ENCODE assay signal across 8 cellular contexts in genomic region chr17:44200478-44201155, GRCh38. TPM values are rescaled to one million over a fixed set of nuclear protein-coding genes. Genes with fewer than 3 reads are reported as not detected.
DNase-seq lines count a peak whose midpoint lies in the region; ATAC-seq, FAIRE-seq and TF ChIP-seq lines count a peak whose summit lies in the region.

No MANE protein-coding gene starts in this region.

- FAIRE-seq in GM18507 (lab: Jason Lieb, UNC) (peak; percentile 18), HepG2 (lab: Jason Lieb, UNC) (peak; percentile 4)

- peak overlapping the region; percentile 28; the same call in 1 of the 2 replicates for H2BK120ac ChIP-seq in IMR-90 (ENCODE audit: low read depth, low read length)

- peak overlapping the region; percentile 97 to 99 for H4K8ac ChIP-seq in IMR-90 (ENCODE audit: low read depth in 2 of 2, low read length in 2 of 2)

- peak overlapping the region; percentile 91 for H2BK5ac ChIP-seq in IMR-90 (ENCODE audit: low read depth, low read length, poor library complexity, severe bottlenecking)

- H2BK20ac ChIP-seq in IMR-90 (ENCODE audit: low read depth, low read length) = no peak overlapping the region

- H3K18ac ChIP-seq in IMR-90 (ENCODE audit: low read depth, low read length) = peak overlapping the region; percentile 82

- H3K4me3 ChIP-seq in IMR-90 (ENCODE audit: insufficient read depth, low read depth, low read length) (peak overlapping the region; percentile 85), astrocyte of the cerebellum (ENCODE audit: low read depth, low read length) (peak overlapping the region; percentile 76), HepG2 (replicated peaks in 1 of 3; ENCODE audit: insufficient read depth in 1 of 3, low read depth in 2 of 3, low read length in 3 of 3) (peak overlapping the region; percentile 89 to 94 (median 91)), tibial nerve (peak overlapping the region; percentile 68 to 96 (median 88))

- H3K27ac ChIP-seq in IMR-90 (ENCODE audit: insufficient read depth, low read length) (peak overlapping the region; percentile 98), HepG2 (ENCODE audit: extremely low read length, insufficient read depth, low read length) (peak overlapping the region; percentile 95), tibial nerve (peak overlapping the region; percentile 95 to 99 (median 98))

- peaks cover 15 to 48% of the 10 kb centered on the region in 2 experiments; a peak in 3 of 4 replicates for H3K79me1 ChIP-seq in IMR-90 (ENCODE audit: low read depth in 1 of 2, low read length in 2 of 2)

- in situ Hi-C loops in IMR-90 (cut with MboI; ENCODE audit: low sequenced_read_pairs) (loop anchor here (25.0 kb wide), 2 partner anchors 312 to 437 kb away; partner anchors contain the start of gene GPATCH8), astrocyte of the cerebellum (cut with HindIII; ENCODE audit: low sequenced_read_pairs) (loop anchor here (10.0 kb wide), 1 partner anchor 54 kb away; no protein-coding TSS in a partner anchor), HepG2 (cut with HindIII; ENCODE audit: extremely low pct_ligation_motif_present, low pct_unique_long_range_greater_than_20kb) (no loop called here)

- H3K79me2 ChIP-seq in HepG2 (ENCODE audit: insufficient read depth, low read length) = peaks cover 19% of the 10 kb centered on the region

- H3K4me1 ChIP-seq in IMR-90 (ENCODE audit: control insufficient read depth, insufficient read depth, low read length) (peaks cover 22% of the 10 kb centered on the region), HepG2 (ENCODE audit: insufficient read depth, low read length) (peaks cover 39% of the 10 kb centered on the region), tibial nerve (peaks cover 0 to 59% (median 13%) of the 10 kb centered on the region in 4 donors)

- H3K9me3 ChIP-seq in IMR-90 (ENCODE audit: control insufficient read depth, insufficient read depth, low read length) (no peaks in the 10 kb centered on the region), HepG2 (ENCODE audit: low read length) (no peaks in the 10 kb centered on the region), tibial nerve (no peaks in the 10 kb centered on the region)

- TF ChIP-seq EP300 in HepG2 (IDR thresholded peaks at IDR 0.05; ENCODE audit: low read depth in 2 of 2, low read length in 2 of 2) = no peak
- TF ChIP-seq EP300 in HepG2 (CRISPR knock-in tag; IDR thresholded peaks at IDR 0.05; ENCODE audit: borderline replicate concordance) = no peak
- TF ChIP-seq EP300 in tibial nerve (IDR thresholded peaks at IDR 0.05) = no peak

- H3K4ac ChIP-seq in IMR-90 (ENCODE audit: low read depth, low read length) = peak overlapping the region; percentile 89

- peak overlapping the region; percentile 99 for H4K5ac ChIP-seq in IMR-90 (ENCODE audit: low read depth, low read length)

- peak overlapping the region; percentile 98 for H2AK5ac ChIP-seq in IMR-90 (ENCODE audit: low read depth, low read length)

- H2AFZ ChIP-seq in IMR-90 (replicated peaks; ENCODE audit: low read length, poor library complexity) (peak overlapping the region; percentile 95), HepG2 (ENCODE audit: low read length) (no peak overlapping the region)

- ATAC-seq in IMR-90 (ENCODE audit: low read depth) = no peak
- peak; percentile 69 for ATAC-seq in HepG2
- no peak for ATAC-seq in GM21390 (IDR thresholded peaks at IDR 0.05; ENCODE audit: unreplicated experiment)
- ATAC-seq in GM18907 (IDR thresholded peaks at IDR 0.05; ENCODE audit: unreplicated experiment) = no peak

- intact Hi-C loops in IMR-90 (cut with micrococcal nuclease) (loop anchor here (5.0 kb wide), 3 partner anchors 127 to 322 kb away; partner anchors contain the start of gene GRN), HepG2 (cut with micrococcal nuclease; ENCODE audit: unreplicated experiment) (loop anchor here (5.0 kb wide), 1 partner anchor 127 kb away; no protein-coding TSS in a partner anchor)

- 10% methylated on average over 17 of the region's 36 CpGs; no CpG with 5 or more reads in 1 of the 2 experiments for WGBS in IMR-90 (ENCODE audit: extremely low coverage in 2 of 2, insufficient read length in 1 of 2), 2 experiments
- 5% methylated on average over 16 of the region's 36 CpGs for WGBS in HepG2 (ENCODE audit: low lambda C conversion rate)
- WGBS in tibial nerve, 2 donors = 6 to 12% methylated on average over 17 to 34 of the region's 36 CpGs

- no peak; the same call in 1 of the 2 replicates for TF ChIP-seq POLR2A in IMR-90 (IDR thresholded peaks at IDR 0.05; ENCODE audit: low read depth, low read length)
- TF ChIP-seq POLR2A in HepG2 (IDR thresholded peaks at IDR 0.05; ENCODE audit: insufficient read depth in 1 of 2, low read depth in 2 of 2, low read length in 2 of 2) = peak; percentile 74 to 78
- TF ChIP-seq POLR2A in tibial nerve (IDR thresholded peaks at IDR 0.05) = no peak

- no TSS peak for BruUV-seq in IMR-90 (replicated peaks; lab: Mats Ljungman, UMichigan)
- TSS peak; percentile 89 for BruUV-seq in HepG2 (replicated peaks; lab: Mats Ljungman, UMichigan)

- H3K9me1 ChIP-seq in IMR-90 (ENCODE audit: insufficient read depth, low read length) = peaks cover 20% of the 10 kb centered on the region

- peak overlapping the region; percentile 85 for H3K14ac ChIP-seq in IMR-90 (replicated peaks; ENCODE audit: low read depth, low read length)

- H4K20me1 ChIP-seq in IMR-90 (ENCODE audit: insufficient read depth, low read length) = peaks cover 9% of the 10 kb centered on the region; the same call in 1 of the 2 replicates
- 0 out of 2 replicates have a peak, but pooled peaks cover 7% of the 10 kb centered on the region for H4K20me1 ChIP-seq in HepG2 (ENCODE audit: insufficient read depth, low read length)

- peaks cover 16% of the 10 kb centered on the region for H3K36me3 ChIP-seq in IMR-90 (ENCODE audit: control insufficient read depth, insufficient read depth, low read length)
- peaks cover 3 to 17% of the 10 kb centered on the region in 2 experiments for H3K36me3 ChIP-seq in HepG2 (replicated peaks in 1 of 2; ENCODE audit: control insufficient read depth in 1 of 2, insufficient read depth in 2 of 2, low read length in 2 of 2)
- H3K36me3 ChIP-seq in tibial nerve = peaks cover 0 to 19% (median 0%) of the 10 kb centered on the region in 3 donors

- H3K56ac ChIP-seq in IMR-90 (ENCODE audit: extremely low read depth, insufficient read depth, low read length) = peak overlapping the region; percentile 52

- POLR2A ChIA-PET in IMR-90 (lab: Charles Lee; ENCODE audit: unreplicated experiment) (no interaction called here), HepG2 (lab: Yijun Ruan, JAX) (interaction anchor here (0.6 to 4.1 kb wide), 16 partner anchors 9 to 1908 kb away, joined by 3 to 71 read pairs (median 5); partner anchors contain the start of genes HDAC5, TMUB2 and UBTF)

- H3K4me2 ChIP-seq in IMR-90 (ENCODE audit: low read depth, low read length) (peak overlapping the region; percentile 91), HepG2 (ENCODE audit: low read depth, low read length) (peak overlapping the region; percentile 97)

- no peak for TF ChIP-seq CTCF in IMR-90 (conservative IDR thresholded peaks at IDR 0.05; ENCODE audit: low read depth, low read length)
- TF ChIP-seq CTCF in astrocyte of the cerebellum (IDR thresholded peaks at IDR 0.05; ENCODE audit: low read depth, low read length, missing control alignments) = no peak
- peak; percentile 43 for TF ChIP-seq CTCF in HepG2 (CRISPR knock-in tag; IDR thresholded peaks at IDR 0.05)
- no peak for TF ChIP-seq CTCF in tibial nerve (IDR thresholded peaks at IDR 0.05)

- H3K9ac ChIP-seq in IMR-90 (ENCODE audit: low read depth, low read length) = peak overlapping the region; percentile 94
- peak overlapping the region; percentile 89 for H3K9ac ChIP-seq in HepG2 (ENCODE audit: insufficient read depth, low read depth, low read length)

- TF ChIP-seq RAD21 in IMR-90 (IDR thresholded peaks at IDR 0.05; ENCODE audit: low read length) (no peak), HepG2 (CRISPR knock-in tag; IDR thresholded peaks at IDR 0.05) (no peak)

- H2AK9ac ChIP-seq in IMR-90 (replicated peaks; ENCODE audit: low read depth, low read length, poor library complexity) = peak overlapping the region; percentile 96

- H3K23ac ChIP-seq in IMR-90 (ENCODE audit: low read depth, low read length) = peak overlapping the region; percentile 88

- peak overlapping the region; percentile 95 for H4K91ac ChIP-seq in IMR-90 (ENCODE audit: insufficient read depth, low read depth, low read length)

- dilution Hi-C loops in IMR-90 (cut with HindIII; ENCODE audit: low sequenced_read_pairs, unreplicated experiment) = no loop called here

- CTCF ChIA-PET in IMR-90 (lab: Yijun Ruan, JAX) = interaction anchor here (0.6 to 0.7 kb wide), 2 partner anchors 25 to 132 kb away, joined by 3 to 4 read pairs; no protein-coding TSS in a partner anchor
- CTCF ChIA-PET in HepG2 (lab: Yijun Ruan, JAX; ENCODE audit: low intra/inter-chr PET ratio, low total read pairs) = no interaction called here

- DNase-seq in GM18507 (ENCODE audit: extremely low spot score, insufficient read length, low read depth) = no peak
- DNase-seq in IMR-90 = no peak
- DNase-seq in astrocyte of the cerebellum (ENCODE audit: low read depth) = no peak
- DNase-seq in HepG2 (ENCODE audit: low spot score) = peak; percentile 38
- DNase-seq in tibial nerve (ENCODE audit: low spot score in 2 of 2) = no peak
- no peak for DNase-seq in stimulated activated CD8-positive, alpha-beta memory T cell treated with anti-CD3 and anti-CD28 coated beads, Interleukin-4, amount 100 ng/mL, for 48 hours

- no peaks in the 10 kb centered on the region for H3K27me3 ChIP-seq in IMR-90 (ENCODE audit: control insufficient read depth, insufficient read depth, low read length)
- H3K27me3 ChIP-seq in HepG2 (ENCODE audit: control insufficient read depth in 1 of 2, insufficient read depth in 2 of 2, low read length in 2 of 2) = no peaks in the 10 kb centered on the region; a peak in 1 of 5 replicates
- H3K27me3 ChIP-seq in tibial nerve = no peaks in the 10 kb centered on the region

- peak overlapping the region; percentile 54; the same call in 1 of the 3 replicates for H2BK15ac ChIP-seq in IMR-90 (ENCODE audit: low read depth, low read length)

RNA-seq across cellular contexts. Expression of gene ATXN7L3, which starts 0.9 kb away (rescaled TPM):
- total RNA-seq in IMR-90 (2012; rRNA removed) = 17.2 and 17.5 TPM in 2 replicates
- polyA plus RNA-seq in IMR-90 (2012; rRNA removed) = 38.3 and 40.9 TPM in 2 replicates
- polyA plus RNA-seq in IMR-90 (2012; cell fraction: cytosol; rRNA removed) = 28.3 and 33.9 TPM in 2 replicates
- polyA plus RNA-seq in IMR-90 (2012; cell fraction: nucleus; rRNA removed; ENCODE audit: low replicate concordance) = 91.0 and 111 TPM in 2 replicates
- total RNA-seq in HepG2 (2016; rRNA removed; fragmentation: Illumina TruSeq; extraction: Trizol) = 45.7 and 59.1 TPM in 2 replicates
- total RNA-seq in HepG2 (2016; cell fraction: cytosol; rRNA removed; fragmentation: Illumina TruSeq; extraction: Trizol; ENCODE audit: low read depth) = 12.2 and 14.1 TPM in 2 replicates
- 42.7 and 60.0 TPM in 2 replicates for total RNA-seq in HepG2 (2016; cell fraction: insoluble cytoplasmic fraction; rRNA removed; fragmentation: Illumina TruSeq; extraction: Trizol)
- 45.9 and 46.8 TPM in 2 replicates for total RNA-seq in HepG2 (2016; cell fraction: membrane; rRNA removed; fragmentation: Illumina TruSeq; extraction: Trizol)
- 42.7 and 44.6 TPM in 2 replicates for total RNA-seq in HepG2 (2016; cell fraction: nucleus; rRNA removed; fragmentation: Illumina TruSeq; extraction: Trizol)
- 44.5 and 49.3 TPM in 2 replicates for polyA plus RNA-seq in HepG2 (2011; rRNA removed)
- 39.5 and 41.0 TPM in 2 replicates for polyA plus RNA-seq in HepG2 (2011; cell fraction: cytosol; rRNA removed)
- 121 and 131 TPM in 2 replicates for polyA plus RNA-seq in HepG2 (2011; cell fraction: nucleus; rRNA removed)
- 37.8 and 38.4 TPM in 2 replicates for polyA plus RNA-seq in HepG2 (2012)
- 7.6 and 9.2 TPM in 2 replicates for polyA plus RNA-seq in HepG2 (2016; cell fraction: cytosol; fragmentation: Illumina TruSeq; extraction: Trizol; ENCODE audit: low read depth)
- 50.4 and 54.3 TPM in 2 replicates for polyA plus RNA-seq in HepG2 (2016; cell fraction: insoluble cytoplasmic fraction; fragmentation: Illumina TruSeq; extraction: Trizol; ENCODE audit: low read depth)
- polyA plus RNA-seq in HepG2 (2016; cell fraction: membrane; fragmentation: Illumina TruSeq; extraction: Trizol; ENCODE audit: low read depth) = 32.8 and 36.7 TPM in 2 replicates
- 81.5 and 96.7 TPM in 2 replicates for polyA plus RNA-seq in HepG2 (2016; cell fraction: nucleus; fragmentation: Illumina TruSeq; extraction: Trizol; ENCODE audit: insufficient read depth, low read depth)
- 65.3 and 85.1 TPM in 2 replicates for polyA minus RNA-seq in HepG2 (2011; rRNA and poly(A)+ RNA removed; ENCODE audit: low replicate concordance)
- polyA minus RNA-seq in HepG2 (2011; cell fraction: cytosol; rRNA and poly(A)+ RNA removed) = 25.4 and 26.4 TPM in 2 replicates
- polyA minus RNA-seq in HepG2 (2011; cell fraction: nucleus; rRNA and poly(A)+ RNA removed) = 47.9 and 72.6 TPM in 2 replicates
- total RNA-seq in tibial nerve = 10 to 100 TPM; 40.9 to 60.4 (median 52.7) TPM

RNA-seq across cellular contexts. Expression of gene TMUB2, which starts 13.8 kb away (rescaled TPM):
- 16.5 and 17.8 TPM in 2 replicates for total RNA-seq in IMR-90 (2012; rRNA removed)
- polyA plus RNA-seq in IMR-90 (2012; rRNA removed) = 42.5 and 43.6 TPM in 2 replicates
- 20.7 and 37.7 TPM in 2 replicates for polyA plus RNA-seq in IMR-90 (2012; cell fraction: cytosol; rRNA removed)
- polyA plus RNA-seq in IMR-90 (2012; cell fraction: nucleus; rRNA removed; ENCODE audit: low replicate concordance) = 191 and 195 TPM in 2 replicates
- total RNA-seq in HepG2 (2016; rRNA removed; fragmentation: Illumina TruSeq; extraction: Trizol) = 18.7 and 26.9 TPM in 2 replicates
- 9.7 and 10.5 TPM in 2 replicates for total RNA-seq in HepG2 (2016; cell fraction: cytosol; rRNA removed; fragmentation: Illumina TruSeq; extraction: Trizol; ENCODE audit: low read depth)
- total RNA-seq in HepG2 (2016; cell fraction: insoluble cytoplasmic fraction; rRNA removed; fragmentation: Illumina TruSeq; extraction: Trizol) = 17.2 and 28.2 TPM in 2 replicates
- total RNA-seq in HepG2 (2016; cell fraction: membrane; rRNA removed; fragmentation: Illumina TruSeq; extraction: Trizol) = 18.3 and 23.2 TPM in 2 replicates
- 23.0 and 27.8 TPM in 2 replicates for total RNA-seq in HepG2 (2016; cell fraction: nucleus; rRNA removed; fragmentation: Illumina TruSeq; extraction: Trizol)
- 50.8 and 55.5 TPM in 2 replicates for polyA plus RNA-seq in HepG2 (2011; rRNA removed)
- polyA plus RNA-seq in HepG2 (2011; cell fraction: cytosol; rRNA removed) = 41.4 and 47.9 TPM in 2 replicates
- polyA plus RNA-seq in HepG2 (2011; cell fraction: nucleus; rRNA removed) = 102 and 118 TPM in 2 replicates
- polyA plus RNA-seq in HepG2 (2012) = 22.8 and 25.7 TPM in 2 replicates
- 8.4 and 10.1 TPM in 2 replicates for polyA plus RNA-seq in HepG2 (2016; cell fraction: cytosol; fragmentation: Illumina TruSeq; extraction: Trizol; ENCODE audit: low read depth)
- 19.7 and 21.2 TPM in 2 replicates for polyA plus RNA-seq in HepG2 (2016; cell fraction: insoluble cytoplasmic fraction; fragmentation: Illumina TruSeq; extraction: Trizol; ENCODE audit: low read depth)
- polyA plus RNA-seq in HepG2 (2016; cell fraction: membrane; fragmentation: Illumina TruSeq; extraction: Trizol; ENCODE audit: low read depth) = 18.3 and 18.4 TPM in 2 replicates
- 62.7 and 64.3 TPM in 2 replicates for polyA plus RNA-seq in HepG2 (2016; cell fraction: nucleus; fragmentation: Illumina TruSeq; extraction: Trizol; ENCODE audit: insufficient read depth, low read depth)
- polyA minus RNA-seq in HepG2 (2011; rRNA and poly(A)+ RNA removed; ENCODE audit: low replicate concordance) = 28.1 and 44.6 TPM in 2 replicates
- polyA minus RNA-seq in HepG2 (2011; cell fraction: cytosol; rRNA and poly(A)+ RNA removed) = 13.8 and 15.3 TPM in 2 replicates
- polyA minus RNA-seq in HepG2 (2011; cell fraction: nucleus; rRNA and poly(A)+ RNA removed) = 21.1 and 21.4 TPM in 2 replicates
- total RNA-seq in tibial nerve = 10 to 100 TPM; 28.6 to 41.2 (median 35.6) TPM

RNA-seq across cellular contexts. Expression of gene UBTF, which starts 18.9 kb away (rescaled TPM):
- total RNA-seq in IMR-90 (2012; rRNA removed) (42.1 and 49.4 TPM in 2 replicates), HepG2 (2016; rRNA removed; fragmentation: Illumina TruSeq; extraction: Trizol) (52.1 and 60.9 TPM in 2 replicates), tibial nerve (10 to 100 TPM; 65.7 to 71.9 (median 69.3) TPM)
- polyA plus RNA-seq in IMR-90 (2012; rRNA removed) (25.6 and 29.7 TPM in 2 replicates), HepG2 (2011; rRNA removed) (15.2 and 16.1 TPM in 2 replicates)
- polyA plus RNA-seq in IMR-90 (2012; cell fraction: cytosol; rRNA removed) = 13.0 and 21.5 TPM in 2 replicates
- 19.8 and 33.5 TPM in 2 replicates for polyA plus RNA-seq in IMR-90 (2012; cell fraction: nucleus; rRNA removed; ENCODE audit: low replicate concordance)
- 13.2 and 14.5 TPM in 2 replicates for total RNA-seq in HepG2 (2016; cell fraction: cytosol; rRNA removed; fragmentation: Illumina TruSeq; extraction: Trizol; ENCODE audit: low read depth)
- total RNA-seq in HepG2 (2016; cell fraction: insoluble cytoplasmic fraction; rRNA removed; fragmentation: Illumina TruSeq; extraction: Trizol) = 46.2 and 61.5 TPM in 2 replicates
- total RNA-seq in HepG2 (2016; cell fraction: membrane; rRNA removed; fragmentation: Illumina TruSeq; extraction: Trizol) = 33.7 and 33.9 TPM in 2 replicates
- total RNA-seq in HepG2 (2016; cell fraction: nucleus; rRNA removed; fragmentation: Illumina TruSeq; extraction: Trizol) = 43.5 and 47.5 TPM in 2 replicates
- 9.1 and 10.0 TPM in 2 replicates for polyA plus RNA-seq in HepG2 (2011; cell fraction: cytosol; rRNA removed)
- 35.4 and 41.3 TPM in 2 replicates for polyA plus RNA-seq in HepG2 (2011; cell fraction: nucleus; rRNA removed)
- polyA plus RNA-seq in HepG2 (2012) = 27.8 and 33.4 TPM in 2 replicates
- 8.6 and 8.7 TPM in 2 replicates for polyA plus RNA-seq in HepG2 (2016; cell fraction: cytosol; fragmentation: Illumina TruSeq; extraction: Trizol; ENCODE audit: low read depth)
- polyA plus RNA-seq in HepG2 (2016; cell fraction: insoluble cytoplasmic fraction; fragmentation: Illumina TruSeq; extraction: Trizol; ENCODE audit: low read depth) = 57.4 and 68.3 TPM in 2 replicates
- 21.7 and 23.2 TPM in 2 replicates for polyA plus RNA-seq in HepG2 (2016; cell fraction: membrane; fragmentation: Illumina TruSeq; extraction: Trizol; ENCODE audit: low read depth)
- 93.7 and 94.2 TPM in 2 replicates for polyA plus RNA-seq in HepG2 (2016; cell fraction: nucleus; fragmentation: Illumina TruSeq; extraction: Trizol; ENCODE audit: insufficient read depth, low read depth)
- 11.5 and 30.7 TPM in 2 replicates for polyA minus RNA-seq in HepG2 (2011; rRNA and poly(A)+ RNA removed; ENCODE audit: low replicate concordance)
- 8.2 and 9.9 TPM in 2 replicates for polyA minus RNA-seq in HepG2 (2011; cell fraction: cytosol; rRNA and poly(A)+ RNA removed)
- 29.7 and 33.2 TPM in 2 replicates for polyA minus RNA-seq in HepG2 (2011; cell fraction: nucleus; rRNA and poly(A)+ RNA removed)

RNA-seq across cellular contexts. Expression of gene ASB16, which starts 30.1 kb away (rescaled TPM):
- total RNA-seq in IMR-90 (2012; rRNA removed) = not detected in 2 replicates
- polyA plus RNA-seq in IMR-90 (2012; rRNA removed) = 0.05 and 0.06 TPM in 2 replicates
- polyA plus RNA-seq in IMR-90 (2012; cell fraction: cytosol; rRNA removed) = 0.04 and 0.13 TPM in 2 replicates
- 0.15 and 0.34 TPM in 2 replicates for polyA plus RNA-seq in IMR-90 (2012; cell fraction: nucleus; rRNA removed; ENCODE audit: low replicate concordance)
- 0.07 TPM in 1 of 2 replicates, not detected in the other for total RNA-seq in HepG2 (2016; rRNA removed; fragmentation: Illumina TruSeq; extraction: Trizol)
- not detected in 2 replicates for total RNA-seq in HepG2 (2016; cell fraction: cytosol; rRNA removed; fragmentation: Illumina TruSeq; extraction: Trizol; ENCODE audit: low read depth)
- total RNA-seq in HepG2 (2016; cell fraction: insoluble cytoplasmic fraction; rRNA removed; fragmentation: Illumina TruSeq; extraction: Trizol) = not detected in 2 replicates
- total RNA-seq in HepG2 (2016; cell fraction: membrane; rRNA removed; fragmentation: Illumina TruSeq; extraction: Trizol) = not detected in 2 replicates
- total RNA-seq in HepG2 (2016; cell fraction: nucleus; rRNA removed; fragmentation: Illumina TruSeq; extraction: Trizol) = not detected in 2 replicates
- polyA plus RNA-seq in HepG2 (2011; rRNA removed) = 0.05 TPM in 1 of 2 replicates, not detected in the other
- polyA plus RNA-seq in HepG2 (2011; cell fraction: cytosol; rRNA removed) = 0.04 and 0.10 TPM in 2 replicates
- 0.45 and 0.47 TPM in 2 replicates for polyA plus RNA-seq in HepG2 (2011; cell fraction: nucleus; rRNA removed)
- polyA plus RNA-seq in HepG2 (2012) = 0.47 and 0.64 TPM in 2 replicates
- polyA plus RNA-seq in HepG2 (2016; cell fraction: cytosol; fragmentation: Illumina TruSeq; extraction: Trizol; ENCODE audit: low read depth) = not detected in 2 replicates
- polyA plus RNA-seq in HepG2 (2016; cell fraction: insoluble cytoplasmic fraction; fragmentation: Illumina TruSeq; extraction: Trizol; ENCODE audit: low read depth) = not detected in 2 replicates
- not detected in 2 replicates for polyA plus RNA-seq in HepG2 (2016; cell fraction: membrane; fragmentation: Illumina TruSeq; extraction: Trizol; ENCODE audit: low read depth)
- not detected in 2 replicates for polyA plus RNA-seq in HepG2 (2016; cell fraction: nucleus; fragmentation: Illumina TruSeq; extraction: Trizol; ENCODE audit: insufficient read depth, low read depth)
- 0.09 and 0.40 TPM in 2 replicates for polyA minus RNA-seq in HepG2 (2011; rRNA and poly(A)+ RNA removed; ENCODE audit: low replicate concordance)
- not detected in 2 replicates for polyA minus RNA-seq in HepG2 (2011; cell fraction: cytosol; rRNA and poly(A)+ RNA removed)
- polyA minus RNA-seq in HepG2 (2011; cell fraction: nucleus; rRNA and poly(A)+ RNA removed) = not detected in 2 replicates
- total RNA-seq in tibial nerve = 1 to 10 TPM in 1 of 4 donors, not detected in 3; 2.7 TPM

RNA-seq across cellular contexts. Expression of gene HROB, which starts 58.9 kb away (rescaled TPM):
- total RNA-seq in IMR-90 (2012; rRNA removed) = 2.8 and 3.2 TPM in 2 replicates
- 4.0 and 4.4 TPM in 2 replicates for polyA plus RNA-seq in IMR-90 (2012; rRNA removed)
- polyA plus RNA-seq in IMR-90 (2012; cell fraction: cytosol; rRNA removed) = 1.8 TPM in 2 replicates
- polyA plus RNA-seq in IMR-90 (2012; cell fraction: nucleus; rRNA removed; ENCODE audit: low replicate concordance) = 6.9 and 8.0 TPM in 2 replicates
- total RNA-seq in HepG2 (2016; rRNA removed; fragmentation: Illumina TruSeq; extraction: Trizol) = 6.7 and 7.1 TPM in 2 replicates
- total RNA-seq in HepG2 (2016; cell fraction: cytosol; rRNA removed; fragmentation: Illumina TruSeq; extraction: Trizol; ENCODE audit: low read depth) = 5.6 and 7.4 TPM in 2 replicates
- total RNA-seq in HepG2 (2016; cell fraction: insoluble cytoplasmic fraction; rRNA removed; fragmentation: Illumina TruSeq; extraction: Trizol) = 5.5 and 5.6 TPM in 2 replicates
- 5.5 and 5.6 TPM in 2 replicates for total RNA-seq in HepG2 (2016; cell fraction: membrane; rRNA removed; fragmentation: Illumina TruSeq; extraction: Trizol)
- total RNA-seq in HepG2 (2016; cell fraction: nucleus; rRNA removed; fragmentation: Illumina TruSeq; extraction: Trizol) = 5.1 and 5.5 TPM in 2 replicates
- polyA plus RNA-seq in HepG2 (2011; rRNA removed) = 5.0 and 6.1 TPM in 2 replicates
- polyA plus RNA-seq in HepG2 (2011; cell fraction: cytosol; rRNA removed) = 3.3 and 4.0 TPM in 2 replicates
- polyA plus RNA-seq in HepG2 (2011; cell fraction: nucleus; rRNA removed) = 7.3 and 8.7 TPM in 2 replicates
- 2.5 and 4.8 TPM in 2 replicates for polyA plus RNA-seq in HepG2 (2012)
- 1.4 and 1.5 TPM in 2 replicates for polyA plus RNA-seq in HepG2 (2016; cell fraction: cytosol; fragmentation: Illumina TruSeq; extraction: Trizol; ENCODE audit: low read depth)
- polyA plus RNA-seq in HepG2 (2016; cell fraction: insoluble cytoplasmic fraction; fragmentation: Illumina TruSeq; extraction: Trizol; ENCODE audit: low read depth) = 6.2 and 7.5 TPM in 2 replicates
- 2.2 and 3.0 TPM in 2 replicates for polyA plus RNA-seq in HepG2 (2016; cell fraction: membrane; fragmentation: Illumina TruSeq; extraction: Trizol; ENCODE audit: low read depth)
- 14.2 and 16.9 TPM in 2 replicates for polyA plus RNA-seq in HepG2 (2016; cell fraction: nucleus; fragmentation: Illumina TruSeq; extraction: Trizol; ENCODE audit: insufficient read depth, low read depth)
- polyA minus RNA-seq in HepG2 (2011; rRNA and poly(A)+ RNA removed; ENCODE audit: low replicate concordance) = 11.6 and 25.6 TPM in 2 replicates
- polyA minus RNA-seq in HepG2 (2011; cell fraction: cytosol; rRNA and poly(A)+ RNA removed) = 2.7 and 4.6 TPM in 2 replicates
- 3.9 and 4.5 TPM in 2 replicates for polyA minus RNA-seq in HepG2 (2011; cell fraction: nucleus; rRNA and poly(A)+ RNA removed)
- 1 to 10 TPM; 1.5 to 2.7 (median 2.1) TPM for total RNA-seq in tibial nerve

Comparison
In these comparisons a context has a peak if more than half of its experiments do, and no peak if none do; other contexts are left out.
1. POLR2A ChIP-seq: peak in HepG2 (2 of 2); none in IMR-90 (single experiment) and tibial nerve (0 of 2).
2. Peak in every context shown above with its lines, with median percentiles within 50 percentile points of each other: H3K27ac ChIP-seq and H3K4me3 ChIP-seq.